16 cellular contexts compared by ENCODE assay signal in genomic region chr7:116698930-116699722, GRCh38. TPM values are rescaled to one million over a fixed set of nuclear protein-coding genes. Genes with fewer than 3 reads are reported as not detected.
DNase-seq lines count a peak whose midpoint lies in the region; ATAC-seq, FAIRE-seq and TF ChIP-seq lines count a peak whose summit lies in the region.
"Had no signal": no experiment of that assay in that cellular context is flagged by ENCODE, and none has a peak within 500 bp of the region (broad histone marks: within the 10 kb centered on the region; RNA-seq: fewer than 3 reads in every experiment).

No MANE protein-coding gene starts in this region.

- intact Hi-C loops in activated CD8-positive, alpha-beta T cell treated with anti-CD3 and anti-CD28 coated beads for 36 hours (cut with micrococcal nuclease): no loop called here

- H3K4me3 Mint-ChIP-seq in activated CD8-positive, alpha-beta T cell treated with anti-CD3 and anti-CD28 coated beads for 36 hours: no peak overlapping the region
- H3K4me3 Mint-ChIP-seq: activated CD4-positive, alpha-beta memory T cell treated with anti-CD3 and anti-CD28 coated beads, Interleukin-2, amount 10 ng/mL, durations not matched to agents 7 days and 5 days; activated T-helper 1 cell treated with anti-CD3 and anti-CD28 coated beads, Interleukin-12 subunit alpha, Interleukin-12 subunit beta, Interleukin-2, Interleukin-4 antibody, amounts not matched to agents 30 ng/mL and 10 ng/mL and 1 ng/mL, durations not matched to agents 14 hours and 24 hours and 36 hours had no signal

- no peaks in the 10 kb centered on the region for H3K36me3 Mint-ChIP-seq in activated CD8-positive, alpha-beta T cell treated with anti-CD3 and anti-CD28 coated beads for 36 hours (ENCODE audit: low read depth)

- ATAC-seq in RWPE2 (ENCODE audit: low read depth) (no peak), HG02678 (IDR thresholded peaks at IDR 0.05; ENCODE audit: unreplicated experiment) (no peak)
- no peak for ATAC-seq in activated CD8-positive, alpha-beta T cell treated with anti-CD3 and anti-CD28 coated beads for 36 hours
- ATAC-seq: gastroesophageal sphincter, PC-3 had no signal

- no peak for FAIRE-seq in D721Med (lab: Jason Lieb, UNC)
- FAIRE-seq: colon, GM12891, H54 had no signal

- H3K27me3 ChIP-seq in RWPE2 (ENCODE audit: insufficient read depth, poor library complexity, severe bottlenecking): no peaks in the 10 kb centered on the region
- no peaks in the 10 kb centered on the region for H3K27me3 ChIP-seq in skeletal muscle tissue (ENCODE audit: control insufficient read depth in 3 of 3, insufficient read depth in 3 of 3, low read length in 3 of 3)
- H3K27me3 ChIP-seq: BLaER1 treated with 17β-estradiol and CSF1 and Interleukin-3, amounts not matched to agents 10 nM and 100 nM; gastroesophageal sphincter had no signal

- no peaks in the 10 kb centered on the region for H3K9me3 ChIP-seq in RWPE2 (ENCODE audit: severe bottlenecking)
- H3K9me3 ChIP-seq in skeletal muscle tissue (ENCODE audit: control insufficient read depth in 3 of 3, low read length in 3 of 3): no peaks in the 10 kb centered on the region
- H3K9me3 ChIP-seq: BLaER1 treated with 17β-estradiol and CSF1 and Interleukin-3, amounts not matched to agents 10 nM and 100 nM; gastroesophageal sphincter had no signal

- H3K4me1 Mint-ChIP-seq in activated CD8-positive, alpha-beta T cell treated with anti-CD3 and anti-CD28 coated beads for 36 hours (ENCODE audit: low read depth): no peaks in the 10 kb centered on the region
- H3K4me1 Mint-ChIP-seq: activated CD4-positive, alpha-beta memory T cell treated with anti-CD3 and anti-CD28 coated beads, Interleukin-2, amount 10 ng/mL, durations not matched to agents 7 days and 5 days had no signal

- DNase-seq in NCI-H1092 (lab: John Stamatoyannopoulos, UW) (peak; percentile 95), NCI-H2107 (lab: John Stamatoyannopoulos, UW) (peak; percentile 84), RWPE2 (ENCODE audit: low spot score) (no peak), D721Med (ENCODE audit: insufficient read length, low spot score) (no peak)
- DNase-seq in activated CD8-positive, alpha-beta T cell treated with anti-CD3 and anti-CD28 coated beads for 36 hours: no peak
- DNase-seq: activated CD4-positive, alpha-beta memory T cell treated with anti-CD3 and anti-CD28 coated beads, Interleukin-2, amount 10 ng/mL, durations not matched to agents 7 days and 5 days; amniotic stem cell; PC-3 had no signal

- H3K27ac ChIP-seq in RWPE2 (ENCODE audit: poor library complexity, severe bottlenecking): peak overlapping the region; percentile 92
- H3K27ac ChIP-seq in skeletal muscle tissue (ENCODE audit: low read depth, low read length): peak overlapping the region; percentile 56
- H3K27ac ChIP-seq: BLaER1 treated with 17β-estradiol and CSF1 and Interleukin-3, amounts not matched to agents 10 nM and 100 nM; gastroesophageal sphincter had no signal

- no peak overlapping the region for H3K27ac Mint-ChIP-seq in activated CD8-positive, alpha-beta T cell treated with anti-CD3 and anti-CD28 coated beads for 36 hours
- H3K27ac Mint-ChIP-seq: activated CD4-positive, alpha-beta memory T cell treated with anti-CD3 and anti-CD28 coated beads, Interleukin-2, amount 10 ng/mL, durations not matched to agents 7 days and 5 days; activated T-helper 1 cell treated with anti-CD3 and anti-CD28 coated beads, Interleukin-12 subunit alpha, Interleukin-12 subunit beta, Interleukin-2, Interleukin-4 antibody, amounts not matched to agents 30 ng/mL and 10 ng/mL and 1 ng/mL, durations not matched to agents 14 hours and 24 hours and 36 hours had no signal

- TF ChIP-seq CTCF in RWPE2 (IDR thresholded peaks at IDR 0.05; ENCODE audit: poor library complexity, severe bottlenecking): no peak
- no peak for TF ChIP-seq CTCF in D721Med (IDR thresholded peaks at IDR 0.05; ENCODE audit: insufficient read depth, missing control alignments)
- TF ChIP-seq CTCF in activated CD8-positive, alpha-beta T cell treated with anti-CD3 and anti-CD28 coated beads for 36 hours (IDR thresholded peaks at IDR 0.05): no peak

- H3K36me3 ChIP-seq in RWPE2 (ENCODE audit: low read depth) (peaks cover 96% of the 10 kb centered on the region), skeletal muscle tissue (ENCODE audit: control insufficient read depth in 3 of 3, insufficient read depth in 3 of 3, low read length in 3 of 3) (peaks cover 0 to 7% (median 4%) of the 10 kb centered on the region in 3 donors)
- H3K36me3 ChIP-seq: BLaER1 treated with 17β-estradiol and CSF1 and Interleukin-3, amounts not matched to agents 10 nM and 100 nM; gastroesophageal sphincter had no signal

- POLR2A ChIA-PET in activated CD8-positive, alpha-beta T cell treated with anti-CD3 and anti-CD28 coated beads for 36 hours (lab: Charles Lee): no interaction called here

- no peak overlapping the region for H3K4me3 ChIP-seq in RWPE2 (ENCODE audit: severe bottlenecking)
- H3K4me3 ChIP-seq in skeletal muscle tissue (ENCODE audit: low read length in 3 of 3): peak overlapping the region in 1 of 3 donors; percentile 2
- H3K4me3 ChIP-seq: BLaER1 treated with 17β-estradiol and CSF1 and Interleukin-3, amounts not matched to agents 10 nM and 100 nM; gastroesophageal sphincter had no signal

- H3K9me3 Mint-ChIP-seq in activated CD8-positive, alpha-beta T cell treated with anti-CD3 and anti-CD28 coated beads for 36 hours: no peaks in the 10 kb centered on the region
- H3K9me3 Mint-ChIP-seq: activated CD4-positive, alpha-beta memory T cell treated with anti-CD3 and anti-CD28 coated beads, Interleukin-2, amount 10 ng/mL, durations not matched to agents 7 days and 5 days; activated T-helper 1 cell treated with anti-CD3 and anti-CD28 coated beads, Interleukin-12 subunit alpha, Interleukin-12 subunit beta, Interleukin-2, Interleukin-4 antibody, amounts not matched to agents 30 ng/mL and 10 ng/mL and 1 ng/mL, durations not matched to agents 14 hours and 24 hours and 36 hours had no signal

- H3K4me1 ChIP-seq in RWPE2 (ENCODE audit: insufficient read depth, poor library complexity, severe bottlenecking) (peaks cover 37% of the 10 kb centered on the region), skeletal muscle tissue (ENCODE audit: control insufficient read depth in 3 of 3, insufficient read depth in 3 of 3, low read length in 3 of 3) (peaks cover 20 to 49% (median 27%) of the 10 kb centered on the region in 3 donors)
- H3K4me1 ChIP-seq: BLaER1 treated with 17β-estradiol and CSF1 and Interleukin-3, amounts not matched to agents 10 nM and 100 nM; gastroesophageal sphincter had no signal

- H3K27me3 Mint-ChIP-seq in activated CD8-positive, alpha-beta T cell treated with anti-CD3 and anti-CD28 coated beads for 36 hours: peaks cover 8% of the 10 kb centered on the region

- H3K9ac ChIP-seq in skeletal muscle tissue (ENCODE audit: low read depth in 1 of 3, low read length in 3 of 3): peak overlapping the region in 1 of 3 donors; percentile 12
- H3K9ac ChIP-seq: BLaER1 treated with 17β-estradiol and CSF1 and Interleukin-3, amounts not matched to agents 10 nM and 100 nM had no signal

- CTCF ChIA-PET in activated CD8-positive, alpha-beta T cell treated with anti-CD3 and anti-CD28 coated beads for 36 hours (lab: Charles Lee): no interaction called here

RNA-seq across cellular contexts. Expression of gene MET, which starts 27.1 kb away (rescaled TPM):
- total RNA-seq in skeletal muscle tissue: 26.1 TPM
- total RNA-seq in activated CD8-positive, alpha-beta T cell treated with anti-CD3 and anti-CD28 coated beads for 36 hours: under 1 TPM; 0.16 to 0.27 TPM

Comparison
In these comparisons a context has a peak if more than half of its experiments do, and no peak if none do; other contexts are left out.
1. DNase-seq: peak in NCI-H1092 (single experiment) and NCI-H2107 (single experiment); none in RWPE2 (single experiment), D721Med (single experiment) and activated CD8-positive, alpha-beta T cell treated with anti-CD3 and anti-CD28 coated beads for 36 hours (single experiment).
2. RNA of gene MET, which starts 27.1 kb away (total RNA-seq): 26.1 TPM in skeletal muscle tissue (single experiment); 0.16 to 0.27 TPM in activated CD8-positive, alpha-beta T cell treated with anti-CD3 and anti-CD28 coated beads for 36 hours; every median in the first group is over 10 times any median in the second.